Comparison of ENCODE assay signal across 8 cellular contexts in the genomic region with DNA sequence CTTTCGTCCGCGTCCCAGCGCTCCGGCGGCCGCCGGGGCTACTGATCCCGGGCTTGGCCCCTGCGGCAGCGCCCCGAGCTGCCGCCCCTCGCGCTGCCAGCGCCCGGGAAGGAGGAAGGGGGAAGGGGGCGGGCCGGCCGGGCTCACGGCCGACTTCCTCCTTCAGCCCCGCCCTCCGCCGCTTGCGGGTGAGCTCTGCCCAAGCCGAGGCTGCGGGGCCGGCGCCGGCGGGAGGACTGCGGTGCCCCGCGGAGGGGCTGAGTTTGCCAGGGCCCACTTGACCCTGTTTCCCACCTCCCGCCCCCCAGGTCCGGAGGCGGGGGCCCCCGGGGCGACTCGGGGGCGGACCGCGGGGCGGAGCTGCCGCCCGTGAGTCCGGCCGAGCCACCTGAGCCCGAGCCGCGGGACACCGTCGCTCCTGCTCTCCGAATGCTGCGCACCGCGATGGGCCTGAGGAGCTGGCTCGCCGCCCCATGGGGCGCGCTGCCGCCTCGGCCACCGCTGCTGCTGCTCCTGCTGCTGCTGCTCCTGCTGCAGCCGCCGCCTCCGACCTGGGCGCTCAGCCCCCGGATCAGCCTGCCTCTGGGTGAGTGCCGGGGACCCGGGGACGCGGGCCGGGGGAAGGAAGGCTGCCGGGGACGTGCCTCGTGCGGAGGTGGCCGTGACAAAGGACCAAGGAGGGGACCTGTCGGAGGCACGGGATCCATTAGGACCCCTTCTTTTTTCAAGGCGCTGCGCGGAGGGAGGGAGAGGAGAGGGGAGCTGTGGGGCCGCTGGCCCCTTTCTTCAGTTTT. TPM values are rescaled to one million over a fixed set of nuclear protein-coding genes. Genes with fewer than 3 reads are reported as not detected.
A peak's percentile ranks its signal among the peaks of the same experiment; 100 is the strongest.
DNase-seq lines count a peak whose midpoint lies in the region; ATAC-seq and TF ChIP-seq lines count a peak whose summit lies in the region.

A gene with protein sequence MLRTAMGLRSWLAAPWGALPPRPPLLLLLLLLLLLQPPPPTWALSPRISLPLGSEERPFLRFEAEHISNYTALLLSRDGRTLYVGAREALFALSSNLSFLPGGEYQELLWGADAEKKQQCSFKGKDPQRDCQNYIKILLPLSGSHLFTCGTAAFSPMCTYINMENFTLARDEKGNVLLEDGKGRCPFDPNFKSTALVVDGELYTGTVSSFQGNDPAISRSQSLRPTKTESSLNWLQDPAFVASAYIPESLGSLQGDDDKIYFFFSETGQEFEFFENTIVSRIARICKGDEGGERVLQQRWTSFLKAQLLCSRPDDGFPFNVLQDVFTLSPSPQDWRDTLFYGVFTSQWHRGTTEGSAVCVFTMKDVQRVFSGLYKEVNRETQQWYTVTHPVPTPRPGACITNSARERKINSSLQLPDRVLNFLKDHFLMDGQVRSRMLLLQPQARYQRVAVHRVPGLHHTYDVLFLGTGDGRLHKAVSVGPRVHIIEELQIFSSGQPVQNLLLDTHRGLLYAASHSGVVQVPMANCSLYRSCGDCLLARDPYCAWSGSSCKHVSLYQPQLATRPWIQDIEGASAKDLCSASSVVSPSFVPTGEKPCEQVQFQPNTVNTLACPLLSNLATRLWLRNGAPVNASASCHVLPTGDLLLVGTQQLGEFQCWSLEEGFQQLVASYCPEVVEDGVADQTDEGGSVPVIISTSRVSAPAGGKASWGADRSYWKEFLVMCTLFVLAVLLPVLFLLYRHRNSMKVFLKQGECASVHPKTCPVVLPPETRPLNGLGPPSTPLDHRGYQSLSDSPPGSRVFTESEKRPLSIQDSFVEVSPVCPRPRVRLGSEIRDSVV (plus strand): TSS at position 181 of the 794 bp plus-strand sequence. CDS start 249 bp downstream, at position 430.

- peaks cover 70% of the 10 kb centered on the region for H3K79me2 ChIP-seq in mammary epithelial cell (ENCODE audit: insufficient read depth, low read length)

- H3K27me3 ChIP-seq in mammary epithelial cell (ENCODE audit: insufficient read depth, low read length) (no peaks in the 10 kb centered on the region), spleen (replicated peaks in 1 of 7) (no peaks in the 10 kb centered on the region)

- H3K27ac ChIP-seq in VCaP: peak within 1 kb of the TSS; percentile 91
- peak within 1 kb of the TSS; percentile 40 for H3K27ac ChIP-seq in mammary epithelial cell (ENCODE audit: insufficient read depth, low read depth, low read length)
- peak within 1 kb of the TSS; percentile 84 to 94 (median 86) for H3K27ac ChIP-seq in spleen

- no peaks in the 10 kb centered on the region for H4K20me1 ChIP-seq in mammary epithelial cell (ENCODE audit: insufficient read depth, low read length)

- TF ChIP-seq CTCF in VCaP (conservative IDR thresholded peaks at IDR 0.05) (no peak; the same call in 1 of the 2 replicates), mammary epithelial cell (conservative IDR thresholded peaks at IDR 0.05 in 1 of 2, IDR thresholded peaks at IDR 0.05 in 1 of 2; ENCODE audit: extremely low read depth in 1 of 2, insufficient read depth in 1 of 2, low read depth in 1 of 2, low read length in 2 of 2) (no peak), spleen (IDR thresholded peaks at IDR 0.05 in 8 of 11, conservative IDR thresholded peaks at IDR 0.05 in 3 of 11) (peak in 2 of 11 experiments; percentile 8 to 17)

- in situ Hi-C loops in mammary epithelial cell (cut with MboI; ENCODE audit: low sequenced_read_pairs in 2 of 2): loop anchor here in 1 of 2 donors (10.0 kb wide), 1 partner anchor 307 kb away; a partner anchor contains a TSS

- TF ChIP-seq POLR2A in spleen (IDR thresholded peaks at IDR 0.05): peak in 2 of 3 donors; percentile 51 to 78

- peak within 1 kb of the TSS; percentile 69 for H2AFZ ChIP-seq in mammary epithelial cell (ENCODE audit: low read depth, low read length)

- peak within 1 kb of the TSS; percentile 81 for H3K9ac ChIP-seq in mammary epithelial cell (ENCODE audit: insufficient read depth, low read length)

- intact Hi-C loops in mammary epithelial cell (cut with micrococcal nuclease): loop anchor here (1.0 kb wide), 1 partner anchor 10 kb away; no protein-coding TSS in a partner anchor
- intact Hi-C loops in spleen (cut with DNase I; ENCODE audit: low total_unique reads): no loop called here

- H3K36me3 ChIP-seq in mammary epithelial cell (ENCODE audit: insufficient read depth, low read length) (peaks cover 9% of the 10 kb centered on the region), spleen (peaks cover 0 to 39% (median 2%) of the 10 kb centered on the region in 6 donors)

- H3K4me3 ChIP-seq in mammary epithelial cell (replicated peaks in 1 of 3; ENCODE audit: insufficient read depth in 1 of 3, low read depth in 2 of 3, low read length in 3 of 3): peak within 1 kb of the TSS; percentile 92 to 95 (median 92)
- peak within 1 kb of the TSS; percentile 62 to 95 (median 89) for H3K4me3 ChIP-seq in spleen

- H3K4me1 ChIP-seq in mammary epithelial cell (ENCODE audit: insufficient read depth, low read length): peaks cover 23% of the 10 kb centered on the region
- H3K4me1 ChIP-seq in spleen: peaks cover 28 to 87% (median 64%) of the 10 kb centered on the region in 6 donors

- H3K4me2 ChIP-seq in mammary epithelial cell (ENCODE audit: insufficient read depth, low read depth, low read length): peak within 1 kb of the TSS; percentile 89

- CTCF ChIA-PET in mammary epithelial cell (lab: Charles Lee; ENCODE audit: low non-redundant PET): interaction anchor here (1.4 kb wide), 1 partner anchor 13 kb away, joined by 4 read pairs; no protein-coding TSS in a partner anchor

- DNase-seq in NCI-H1105 (lab: John Stamatoyannopoulos, UW) (peak; percentile 33), mammary epithelial cell (peak; percentile 57), inferior parietal cortex (ENCODE audit: extremely low spot score) (peak; percentile 58), spleen (peak; percentile 97), NCI-H446 treated with DMSO at 0.1 percent for 48 hours (lab: John Stamatoyannopoulos, UW) (no peak)

- WGBS in mammary epithelial cell (ENCODE audit: low coverage, missing lambda C conversion rate): 0% methylated on average over 3 of the region's 86 CpGs
- WGBS in spleen, 5 donors: 0 to 1% (median 1%) methylated on average over 45 to 85 of the region's 86 CpGs

- peak; percentile 43 for ATAC-seq in GM18499 (IDR thresholded peaks at IDR 0.05; ENCODE audit: insufficient read depth, unreplicated experiment)
- peak; percentile 75 for ATAC-seq in HG02588 (IDR thresholded peaks at IDR 0.05; ENCODE audit: unreplicated experiment)

- dilution Hi-C loops in mammary epithelial cell (cut with HindIII; ENCODE audit: low sequenced_read_pairs): no loop called here

- H3K9me3 ChIP-seq in mammary epithelial cell (replicated peaks; ENCODE audit: insufficient read depth, low read length): no peaks in the 10 kb centered on the region
- no peaks in the 10 kb centered on the region for H3K9me3 ChIP-seq in spleen

- no TSS peak for BruUV-seq in mammary epithelial cell (replicated peaks; lab: Mats Ljungman, UMichigan)

RNA-seq across cellular contexts. Expression of the gene that starts here (rescaled TPM):
- total RNA-seq in mammary epithelial cell (100 to 1,000 TPM in 1 of 2 donors, 10 to 100 TPM in 1; 44.3 to 108 TPM), spleen (10 to 100 TPM; 57.7 to 90.0 (median 77.0) TPM)
- polyA plus RNA-seq in mammary epithelial cell (85.9 TPM), spleen (10 to 100 TPM; 16.4 to 25.0 (median 16.7) TPM)
- 152 TPM for polyA minus RNA-seq in mammary epithelial cell

Comparison
In these comparisons a context has a peak if more than half of its experiments do, and no peak if none do; other contexts are left out.
1. H3K27ac ChIP-seq: peak in every context shown above with its lines; median percentile 91 in VCaP; 86 in spleen; 40 in mammary epithelial cell.